In genomic region chr20:38434310-38434741, GRCh38 we compare ENCODE assay signal across 8 cellular contexts. TPM values are rescaled to one million over a fixed set of nuclear protein-coding genes. Genes with fewer than 3 reads are reported as not detected.
DNase-seq lines count a peak whose midpoint lies in the region; TF ChIP-seq lines count a peak whose summit lies in the region.

No MANE protein-coding gene starts in this region.

- H3K9me3 ChIP-seq in KOPT-K1 (ENCODE audit: insufficient read depth, low read length, poor library complexity, severe bottlenecking): no peaks in the 10 kb centered on the region
- H3K9me3 ChIP-seq in ovary: no peaks in the 10 kb centered on the region

- H3K4me1 ChIP-seq in ovary (ENCODE audit: insufficient read depth): peaks cover 2% of the 10 kb centered on the region

- peaks cover 4% of the 10 kb centered on the region for H3K27me3 Mint-ChIP-seq in activated T-cell treated with anti-CD3 and anti-CD28 coated beads, Interleukin-2, amount 50 U/mL, for 24 hours

- no peak for TF ChIP-seq POLR2A in ovary (IDR thresholded peaks at IDR 0.05)

- peaks cover 58% of the 10 kb centered on the region for H3K36me3 Mint-ChIP-seq in activated T-cell treated with anti-CD3 and anti-CD28 coated beads, Interleukin-2, amount 50 U/mL, for 24 hours (ENCODE audit: low read depth)

- H3K27me3 ChIP-seq in ovary: no peaks in the 10 kb centered on the region

- peak overlapping the region; percentile 87 for H3K27ac ChIP-seq in KOPT-K1 (ENCODE audit: low read depth, low read length, poor library complexity, severe bottlenecking)
- H3K27ac ChIP-seq in ovary: peak overlapping the region in 1 of 2 donors; percentile 53

- H3K4me1 Mint-ChIP-seq in activated T-cell treated with anti-CD3 and anti-CD28 coated beads, Interleukin-2, amount 50 U/mL, for 24 hours (ENCODE audit: low read depth): peaks cover 38% of the 10 kb centered on the region

- no peak for TF ChIP-seq CTCF in fibroblast of the aortic adventitia (IDR thresholded peaks at IDR 0.05; ENCODE audit: insufficient read depth, low read length)
- no peak for TF ChIP-seq CTCF in ovary (IDR thresholded peaks at IDR 0.05)

- no peak for TF ChIP-seq EP300 in ovary (IDR thresholded peaks at IDR 0.05)

- H3K4me3 Mint-ChIP-seq in activated T-cell treated with anti-CD3 and anti-CD28 coated beads, Interleukin-2, amount 50 U/mL, for 24 hours: peak overlapping the region; percentile 98

- H3K36me3 ChIP-seq in KOPT-K1 (ENCODE audit: insufficient read depth, low read length) (peaks cover 53% of the 10 kb centered on the region), ovary (no peaks in the 10 kb centered on the region)

- 1 to 2% (median 2%) methylated on average over 16 of the region's 16 CpGs for WGBS in ovary, 3 donors

- DNase-seq in EH (ENCODE audit: low read depth): peak; percentile 38
- peak; percentile 72 for DNase-seq in activated T-cell treated with anti-CD3 and anti-CD28 coated beads, Interleukin-2, amount 50 U/mL, for 24 hours
- peak; percentile 24 for DNase-seq in fibroblast of the aortic adventitia (ENCODE audit: low read depth)
- peak in 3 of 5 donors; percentile 32 to 42 (median 35) for DNase-seq in ovary
- DNase-seq in OCI-M2 (lab: John Stamatoyannopoulos, UW; ENCODE audit: unreplicated experiment): no peak
- no peak for DNase-seq in mucosa of gallbladder (ENCODE audit: low spot score)
- no peak for DNase-seq in hepatic stellate cell (ENCODE audit: low spot score)

- H3K4me3 ChIP-seq in fibroblast of the aortic adventitia (ENCODE audit: low read depth, low read length) (peak overlapping the region; percentile 90), ovary (peak overlapping the region; percentile 75)

- no peaks in the 10 kb centered on the region for H3K9me3 Mint-ChIP-seq in activated T-cell treated with anti-CD3 and anti-CD28 coated beads, Interleukin-2, amount 50 U/mL, for 24 hours

- H3K27ac Mint-ChIP-seq in activated T-cell treated with anti-CD3 and anti-CD28 coated beads, Interleukin-2, amount 50 U/mL, for 24 hours: peak overlapping the region; percentile 99

- intact Hi-C loops in ovary (cut with DNase I): no loop called here

RNA-seq across cellular contexts. Expression of gene SNHG17, which starts 0.8 kb away (rescaled TPM):
- total RNA-seq in fibroblast of the aortic adventitia (ENCODE audit: low replicate concordance) (7.4 and 8.4 TPM in 2 replicates), ovary (10 to 100 TPM; 22.9 to 72.2 (median 40.1) TPM), mucosa of gallbladder (15.1 TPM)
- 10 to 100 TPM; 22.8 to 41.7 TPM for polyA plus RNA-seq in ovary

RNA-seq across cellular contexts. Expression of gene RALGAPB, which starts 38.3 kb away (rescaled TPM):
- total RNA-seq in fibroblast of the aortic adventitia (ENCODE audit: low replicate concordance): 48.7 and 49.0 TPM in 2 replicates
- total RNA-seq in ovary: 10 to 100 TPM; 27.0 to 41.3 (median 32.5) TPM
- polyA plus RNA-seq in ovary: 10 to 100 TPM; 10.4 to 26.3 TPM
- total RNA-seq in mucosa of gallbladder: 36.5 TPM

Comparison
In these comparisons a context has a peak if more than half of its experiments do, and no peak if none do; other contexts are left out.
1. DNase-seq: peak in EH (single experiment), activated T-cell treated with anti-CD3 and anti-CD28 coated beads, Interleukin-2, amount 50 U/mL, for 24 hours (single experiment), fibroblast of the aortic adventitia (single experiment) and ovary (3 of 5); none in OCI-M2 (single experiment), mucosa of gallbladder (single experiment) and hepatic stellate cell (single experiment).